In genomic region chr1:84691139-84691783, GRCh38 we compare ENCODE assay signal across 8 cellular contexts.
DNase-seq lines count a peak whose midpoint lies in the region; ATAC-seq and TF ChIP-seq lines count a peak whose summit lies in the region.

No MANE protein-coding gene starts in this region.

- H3F3A ChIP-seq in DOHH2 (ENCODE audit: control insufficient read depth, insufficient read depth) (no peaks in the 10 kb centered on the region), Loucy (ENCODE audit: low read depth) (no peaks in the 10 kb centered on the region)

- H3K4me1 ChIP-seq in DOHH2 (ENCODE audit: control insufficient read depth, low read length) = peaks cover 42% of the 10 kb centered on the region
- peaks cover 55% of the 10 kb centered on the region for H3K4me1 ChIP-seq in Loucy (ENCODE audit: insufficient read depth, low read length, poor library complexity, severe bottlenecking)

- ATAC-seq in GM18868 (IDR thresholded peaks at IDR 0.05; ENCODE audit: unreplicated experiment) (no peak), GM19455 (IDR thresholded peaks at IDR 0.05; ENCODE audit: unreplicated experiment) (no peak), HG02763 (IDR thresholded peaks at IDR 0.05; ENCODE audit: unreplicated experiment) (no peak), HG03439 (IDR thresholded peaks at IDR 0.05; ENCODE audit: unreplicated experiment) (no peak)

- H3K9me3 ChIP-seq in DOHH2 (ENCODE audit: control insufficient read depth, insufficient read depth, low read length) = no peaks in the 10 kb centered on the region
- H3K9me3 ChIP-seq in Loucy (ENCODE audit: insufficient read depth, low read depth, low read length) = no peaks in the 10 kb centered on the region

- H3K4me2 ChIP-seq in DOHH2 (ENCODE audit: low read length) (peak overlapping the region; percentile 84), Loucy (ENCODE audit: low read depth, low read length, poor library complexity, severe bottlenecking) (peak overlapping the region; percentile 92)

- peak overlapping the region; percentile 95 for H3K27ac Mint-ChIP-seq in nephron progenitor cell

- no peak for TF ChIP-seq CTCF in DOHH2 (IDR thresholded peaks at IDR 0.05; ENCODE audit: low read depth, low read length, poor library complexity, severe bottlenecking)
- no peak for TF ChIP-seq CTCF in Loucy (conservative IDR thresholded peaks at IDR 0.05; ENCODE audit: low read length)
- no peak for TF ChIP-seq CTCF in choroid plexus epithelial cell (conservative IDR thresholded peaks at IDR 0.05; ENCODE audit: low read depth, low read length)
- TF ChIP-seq CTCF in nephron progenitor cell (IDR thresholded peaks at IDR 0.05) = no peak

- H3K36me3 ChIP-seq in DOHH2 (ENCODE audit: control insufficient read depth, low read length) = no peaks in the 10 kb centered on the region
- no peaks in the 10 kb centered on the region for H3K36me3 ChIP-seq in Loucy (ENCODE audit: insufficient read depth, low read length)

- no peaks in the 10 kb centered on the region for H3K27me3 ChIP-seq in DOHH2 (ENCODE audit: control insufficient read depth, low read length)
- H3K27me3 ChIP-seq in Loucy (ENCODE audit: insufficient read depth, low read length, poor library complexity, severe bottlenecking) = no peaks in the 10 kb centered on the region

- H4K20me1 ChIP-seq in DOHH2 (ENCODE audit: control insufficient read depth, insufficient read depth, low read depth, low read length) (peaks cover 3% of the 10 kb centered on the region; the same call in 1 of the 2 replicates), Loucy (ENCODE audit: insufficient read depth, low read length, poor library complexity, severe bottlenecking) (peaks cover 17% of the 10 kb centered on the region)

- peaks cover 12% of the 10 kb centered on the region for H3K27me3 Mint-ChIP-seq in nephron progenitor cell (ENCODE audit: low read depth, poor library complexity)

- H2AFZ ChIP-seq in Loucy (ENCODE audit: low read length) = peak overlapping the region; percentile 96

- no peak for DNase-seq in choroid plexus epithelial cell (ENCODE audit: low read depth)
- DNase-seq in nephron progenitor cell = no peak

- H3K9me2 ChIP-seq in DOHH2 (replicated peaks; ENCODE audit: control insufficient read depth, low read length) (no peaks in the 10 kb centered on the region), Loucy (replicated peaks; ENCODE audit: low read depth, low read length) (no peaks in the 10 kb centered on the region)

- peak overlapping the region; percentile 92 for H3K4me3 Mint-ChIP-seq in nephron progenitor cell

- no peaks in the 10 kb centered on the region for H3K36me3 Mint-ChIP-seq in nephron progenitor cell (ENCODE audit: low read depth)

- H3K27ac ChIP-seq in DOHH2 (ENCODE audit: low read depth, low read length) = peak overlapping the region; percentile 69

- H3K4me1 Mint-ChIP-seq in nephron progenitor cell = peaks cover 42% of the 10 kb centered on the region

- peaks cover 17% of the 10 kb centered on the region for H3K9me3 Mint-ChIP-seq in nephron progenitor cell

- H3K79me2 ChIP-seq in DOHH2 (ENCODE audit: control insufficient read depth, low read length) (peaks cover 47% of the 10 kb centered on the region), Loucy (ENCODE audit: insufficient read depth, low read length) (peaks cover 39% of the 10 kb centered on the region)

- peak overlapping the region; percentile 88 for H3K4me3 ChIP-seq in DOHH2 (ENCODE audit: low read length)
- H3K4me3 ChIP-seq in Loucy (ENCODE audit: low read length, poor library complexity, severe bottlenecking) = peak overlapping the region; percentile 97
- H3K4me3 ChIP-seq in choroid plexus epithelial cell (ENCODE audit: low read depth, low read length) = peak overlapping the region; percentile 75

- H3K9ac ChIP-seq in Loucy (ENCODE audit: low read depth, low read length, poor library complexity, severe bottlenecking) = peak overlapping the region; percentile 86
